ENCODE assay signal across 24 cellular contexts in genomic region chr14:31138301-31138700, GRCh38.
"Had no signal": no experiment of that assay in that cellular context is flagged by ENCODE, and none has a peak within 500 bp of the region (broad histone marks: within the 10 kb centered on the region; RNA-seq: fewer than 3 reads in every experiment).

No MANE protein-coding gene starts in this region.

- H3K4me1 Mint-ChIP-seq: endodermal cell; natural killer cell; stimulated activated effector memory CD8-positive, alpha-beta T cell treated with anti-CD3 and anti-CD28 coated beads, Interleukin-12 subunit alpha, Interleukin-12 subunit beta, amount 100 ng/mL, for 72 hours had no signal

- DNase-seq: activated CD4-positive, alpha-beta T cell treated with anti-CD3 and anti-CD28 coated beads, Interleukin-2, amount 50 U/mL, for 1 hour; activated CD4-positive, CD25-positive, alpha-beta regulatory T cell treated with anti-CD3 and anti-CD28 coated beads, Interleukin-2, amount 50 U/mL, for 72 hours; activated CD8-positive, alpha-beta T cell treated with anti-CD3 and anti-CD28 coated beads for 36 hours; activated T-cell treated with anti-CD3 and anti-CD28 coated beads, Interleukin-2, amount 50 U/mL, for 4 hours; aorta; body of pancreas; endodermal cell; foreskin melanocyte; left lung; lower lobe of right lung; mesenchymal stem cell; natural killer cell; small intestine; stimulated activated CD4-positive, alpha-beta T cell treated with anti-CD3 and anti-CD28 coated beads, Interleukin-4, amount 100 ng/mL, for 24 hours; uterus had no signal

- H3K27me3 ChIP-seq: body of pancreas, left lung, uterus had no signal

- H3K4me3 Mint-ChIP-seq: activated CD8-positive, alpha-beta T cell treated with anti-CD3 and anti-CD28 coated beads for 36 hours; activated T-cell treated with anti-CD3 and anti-CD28 coated beads, Interleukin-2, amount 50 U/mL, for 4 hours; endodermal cell; natural killer cell; stimulated activated effector memory CD8-positive, alpha-beta T cell treated with anti-CD3 and anti-CD28 coated beads, Interleukin-12 subunit alpha, Interleukin-12 subunit beta, amount 100 ng/mL, for 72 hours; stimulated activated naive CD8-positive, alpha-beta T cell treated with anti-CD3 and anti-CD28 coated beads, Interleukin-15, Interleukin-2, amounts not matched to agents 100 ng/mL and 50 ng/mL, for 24 hours; T-helper 1 cell treated with Interleukin-12 subunit alpha and Interleukin-12 subunit beta and Interleukin-4 antibody, amounts not matched to agents 30 μg/mL and 1 μg/mL, for 36 hours; type B pancreatic cell had no signal

- H3K9me3 Mint-ChIP-seq: activated CD8-positive, alpha-beta T cell treated with anti-CD3 and anti-CD28 coated beads for 36 hours; activated naive CD4-positive, alpha-beta T cell treated with anti-CD3 and anti-CD28 coated beads, Interleukin-2, amount 50 U/mL, for 72 hours; activated T-cell treated with anti-CD3 and anti-CD28 coated beads, Interleukin-2, amount 50 U/mL, for 4 hours; activated T-helper 2 cell treated with anti-CD3 and anti-CD28 coated beads, Interferon-gamma antibody, Interleukin-2, Interleukin-4, amounts not matched to agents 10 μg/mL and 5 μg/mL and 100 μg/mL, durations not matched to agents 14 hours and 24 hours and 36 hours; endodermal cell; natural killer cell; stimulated activated effector memory CD8-positive, alpha-beta T cell treated with anti-CD3 and anti-CD28 coated beads, Interleukin-12 subunit alpha, Interleukin-12 subunit beta, amount 100 ng/mL, for 72 hours; stimulated activated naive CD8-positive, alpha-beta T cell treated with anti-CD3 and anti-CD28 coated beads, Interleukin-15, Interleukin-2, amounts not matched to agents 100 ng/mL and 50 ng/mL, for 24 hours; T-helper 1 cell treated with Interleukin-12 subunit alpha and Interleukin-12 subunit beta and Interleukin-4 antibody, amounts not matched to agents 30 μg/mL and 1 μg/mL, for 36 hours; type B pancreatic cell had no signal

- H3K27ac ChIP-seq: body of pancreas, left lung, lower lobe of right lung, thoracic aorta, uterus had no signal

- ATAC-seq: activated CD8-positive, alpha-beta T cell treated with anti-CD3 and anti-CD28 coated beads for 36 hours; activated naive CD4-positive, alpha-beta T cell treated with anti-CD3 and anti-CD28 coated beads, Interleukin-2, amount 50 U/mL, for 72 hours; activated T-cell treated with anti-CD3 and anti-CD28 coated beads, Interleukin-2, amount 50 U/mL, for 4 hours; body of pancreas; esophagus mucosa; left lung; lower lobe of right lung; natural killer cell; sciatic nerve; stimulated activated effector memory CD8-positive, alpha-beta T cell treated with anti-CD3 and anti-CD28 coated beads, Interleukin-12 subunit alpha, Interleukin-12 subunit beta, amount 100 ng/mL, for 72 hours had no signal

- H3K4me1 ChIP-seq: body of pancreas, left lung, lower lobe of right lung, uterus had no signal

- H3K27me3 Mint-ChIP-seq: activated CD8-positive, alpha-beta T cell treated with anti-CD3 and anti-CD28 coated beads for 36 hours; stimulated activated naive CD8-positive, alpha-beta T cell treated with anti-CD3 and anti-CD28 coated beads, Interleukin-15, Interleukin-2, amounts not matched to agents 100 ng/mL and 50 ng/mL, for 24 hours; type B pancreatic cell had no signal

- H3K4me3 ChIP-seq: body of pancreas, left lung, lower lobe of right lung, thoracic aorta, uterus had no signal

- H3K27ac Mint-ChIP-seq: activated CD8-positive, alpha-beta T cell treated with anti-CD3 and anti-CD28 coated beads for 36 hours; activated naive CD4-positive, alpha-beta T cell treated with anti-CD3 and anti-CD28 coated beads, Interleukin-2, amount 50 U/mL, for 72 hours; activated T-helper 2 cell treated with anti-CD3 and anti-CD28 coated beads, Interferon-gamma antibody, Interleukin-2, Interleukin-4, amounts not matched to agents 10 μg/mL and 5 μg/mL and 100 μg/mL, durations not matched to agents 14 hours and 24 hours and 36 hours; endodermal cell; stimulated activated effector memory CD8-positive, alpha-beta T cell treated with anti-CD3 and anti-CD28 coated beads, Interleukin-12 subunit alpha, Interleukin-12 subunit beta, amount 100 ng/mL, for 72 hours; stimulated activated naive CD8-positive, alpha-beta T cell treated with anti-CD3 and anti-CD28 coated beads, Interleukin-15, Interleukin-2, amounts not matched to agents 100 ng/mL and 50 ng/mL, for 24 hours; T-helper 1 cell treated with Interleukin-12 subunit alpha and Interleukin-12 subunit beta and Interleukin-4 antibody, amounts not matched to agents 30 μg/mL and 1 μg/mL, for 36 hours; type B pancreatic cell had no signal

- H3K9me3 ChIP-seq: body of pancreas, left lung, lower lobe of right lung, thoracic aorta, uterus had no signal
